ENCODE assay signal across 10 cellular contexts in genomic region chrX:154040307-154040756, GRCh38. TPM values are rescaled to one million over a fixed set of nuclear protein-coding genes. Genes with fewer than 3 reads are reported as not detected.
DNase-seq lines count a peak whose midpoint lies in the region; ATAC-seq and TF ChIP-seq lines count a peak whose summit lies in the region.
"Had no signal": no experiment of that assay in that cellular context is flagged by ENCODE, and none has a peak within 500 bp of the region (broad histone marks: within the 10 kb centered on the region; RNA-seq: fewer than 3 reads in every experiment).

No MANE protein-coding gene starts in this region.

- H3K4me3 ChIP-seq in AG04449 (ENCODE audit: low read depth, low read length) = no peak overlapping the region
- no peak overlapping the region for H3K4me3 ChIP-seq in body of pancreas
- H3K4me3 ChIP-seq in WERI-Rb-1 (ENCODE audit: low read depth, low read length) = no peak overlapping the region
- no peak overlapping the region for H3K4me3 ChIP-seq in neuronal stem cell (ENCODE audit: low read length in 2 of 2)

- CTCF ChIA-PET in AG04449 (lab: Yijun Ruan, JAX) = interaction anchor here (0.8 to 4.0 kb wide), 4 partner anchors 9 to 26 kb away, joined by 3 to 19 read pairs (median 12); no protein-coding TSS in a partner anchor

- H2BK12ac ChIP-seq in neuronal stem cell (ENCODE audit: low read length) = no peak overlapping the region

- intact Hi-C loops in body of pancreas (cut with DNase I) = no loop called here

- H3K4ac ChIP-seq in neuronal stem cell (ENCODE audit: low read length) = no peak overlapping the region

- DNase-seq in AG04449 (ENCODE audit: low read depth, low spot score) (peak; percentile 69), body of pancreas (no peak), mesothelial cell of epicardium (ENCODE audit: low spot score in 2 of 2, unreplicated experiment in 2 of 2) (no peak), WERI-Rb-1 (no peak), neuronal stem cell (ENCODE audit: low spot score) (no peak), mucosa of gallbladder (ENCODE audit: low spot score) (no peak)
- DNase-seq: H9, NCI-H1417 had no signal

- peak overlapping the region in 2 of 4 donors; percentile 1 to 34 for H3K27ac ChIP-seq in body of pancreas
- no peak overlapping the region for H3K27ac ChIP-seq in WERI-Rb-1
- H3K27ac ChIP-seq in neuronal stem cell (replicated peaks; ENCODE audit: low read length) = no peak overlapping the region

- no peak overlapping the region for H2BK120ac ChIP-seq in neuronal stem cell (ENCODE audit: low read depth, low read length)

- no peak overlapping the region for H2BK15ac ChIP-seq in neuronal stem cell (ENCODE audit: low read length)

- H2AK5ac ChIP-seq in neuronal stem cell (ENCODE audit: low read depth, low read length) = no peak overlapping the region

- 24 to 55% methylated on average over 7 of the region's 7 CpGs for WGBS in body of pancreas, 2 donors
- no CpG with 5 or more reads among the region's 7 CpGs for WGBS in neuronal stem cell (ENCODE audit: extremely low coverage in 2 of 2, insufficient read length in 2 of 2, insufficient replicate concordance in 1 of 2), 2 donors

- no peaks in the 10 kb centered on the region for H3K9me3 ChIP-seq in body of pancreas
- H3K9me3 ChIP-seq in WERI-Rb-1 (ENCODE audit: severe bottlenecking) = no peaks in the 10 kb centered on the region
- H3K9me3 ChIP-seq in neuronal stem cell (replicated peaks in 1 of 2; ENCODE audit: control insufficient read depth in 2 of 2, insufficient read depth in 1 of 2, low read depth in 1 of 2, low read length in 2 of 2) = no peaks in the 10 kb centered on the region

- no peak overlapping the region for H4K8ac ChIP-seq in neuronal stem cell (ENCODE audit: low read depth, low read length)

- H3K27me3 ChIP-seq in body of pancreas = no peaks in the 10 kb centered on the region
- H3K27me3 ChIP-seq in WERI-Rb-1 (ENCODE audit: insufficient read depth, low read depth, severe bottlenecking) = peaks cover 9% of the 10 kb centered on the region
- peaks cover 0 to 18% (median 0%) of the 10 kb centered on the region in 3 experiments for H3K27me3 ChIP-seq in neuronal stem cell (ENCODE audit: control insufficient read depth in 3 of 3, insufficient read depth in 3 of 3, low read depth in 1 of 3, low read length in 3 of 3)

- H3K36me3 Mint-ChIP-seq in mesothelial cell of epicardium = peaks cover 6% of the 10 kb centered on the region

- peaks cover 3% of the 10 kb centered on the region for H3K4me1 Mint-ChIP-seq in mesothelial cell of epicardium

- peak overlapping the region; percentile 52 for H3K27ac Mint-ChIP-seq in mesothelial cell of epicardium
- H3K27ac Mint-ChIP-seq: H9 had no signal

- no peak overlapping the region for H3K18ac ChIP-seq in neuronal stem cell (ENCODE audit: low read length)

- H3K4me1 ChIP-seq in body of pancreas (no peaks in the 10 kb centered on the region), neuronal stem cell (ENCODE audit: control insufficient read depth in 2 of 2, insufficient read depth in 1 of 2, low read depth in 1 of 2, low read length in 2 of 2) (peaks cover 0 to 6% of the 10 kb centered on the region in 2 donors)

- TF ChIP-seq CTCF in AG04449 (IDR thresholded peaks at IDR 0.05; ENCODE audit: insufficient read depth, low read length, missing control alignments) = no peak
- TF ChIP-seq CTCF in body of pancreas (IDR thresholded peaks at IDR 0.05) = no peak
- TF ChIP-seq CTCF in mesothelial cell of epicardium (IDR thresholded peaks at IDR 0.05; ENCODE audit: unreplicated experiment) = no peak
- no peak for TF ChIP-seq CTCF in WERI-Rb-1 (IDR thresholded peaks at IDR 0.05; ENCODE audit: low read depth, low read length)

- ATAC-seq in HG02759 (IDR thresholded peaks at IDR 0.05; ENCODE audit: unreplicated experiment) (peak; percentile 9), body of pancreas (peak; percentile 18), GM21390 (IDR thresholded peaks at IDR 0.05; ENCODE audit: unreplicated experiment) (no peak)

- H3K36me3 ChIP-seq in body of pancreas (replicated peaks in 1 of 2; ENCODE audit: insufficient read depth in 1 of 2, low read depth in 2 of 2) (no peaks in the 10 kb centered on the region), WERI-Rb-1 (peaks cover 19% of the 10 kb centered on the region), neuronal stem cell (replicated peaks in 1 of 2; ENCODE audit: control insufficient read depth in 2 of 2, insufficient read depth in 2 of 2, low read length in 2 of 2) (peaks cover 0 to 5% of the 10 kb centered on the region in 2 donors)

- H3K27me3 Mint-ChIP-seq in mesothelial cell of epicardium (ENCODE audit: low read depth) = no peaks in the 10 kb centered on the region

- H2BK5ac ChIP-seq in neuronal stem cell (ENCODE audit: low read length) = no peak overlapping the region

- no peak overlapping the region for H3K4me3 Mint-ChIP-seq in mesothelial cell of epicardium
- H3K4me3 Mint-ChIP-seq: H9 had no signal

- TF ChIP-seq POLR2A in body of pancreas (IDR thresholded peaks at IDR 0.05) = no peak

- no peak overlapping the region for H3K23ac ChIP-seq in neuronal stem cell (ENCODE audit: low read depth, low read length, poor library complexity)

- H3K79me1 ChIP-seq in neuronal stem cell (ENCODE audit: low read depth, low read length) = peaks cover 3% of the 10 kb centered on the region

- H3K14ac ChIP-seq in neuronal stem cell (ENCODE audit: low read length) = no peak overlapping the region

- no peak overlapping the region for H2AFZ ChIP-seq in neuronal stem cell (ENCODE audit: low read length)

- no peak overlapping the region for H3K4me2 ChIP-seq in neuronal stem cell (ENCODE audit: insufficient read depth, low read length, poor library complexity, severe bottlenecking)

- no peak overlapping the region for H3K9ac ChIP-seq in neuronal stem cell (ENCODE audit: low read depth, low read length, poor library complexity)

- peaks cover 4% of the 10 kb centered on the region for H3K9me3 Mint-ChIP-seq in mesothelial cell of epicardium

- H4K91ac ChIP-seq in neuronal stem cell (ENCODE audit: low read depth, low read length, poor library complexity) = no peak overlapping the region

- POLR2A ChIA-PET in AG04449 (lab: Yijun Ruan, JAX) = interaction anchor here (1.0 to 1.6 kb wide), 2 partner anchors 8 to 20 kb away, joined by 3 to 6 read pairs; partner anchors contain the start of gene IRAK1

RNA-seq across cellular contexts. Expression of gene IRAK1, which starts 20.6 kb away (rescaled TPM):
- total RNA-seq in body of pancreas = 100 to 1,000 TPM in 1 of 2 donors, 10 to 100 TPM in 1; 51.6 to 105 TPM
- total RNA-seq in mesothelial cell of epicardium = 64.9 to 73.4 TPM (median 69.1 TPM) in 3 replicates
- polyA plus RNA-seq in neuronal stem cell (2013, experiment 1 of 2) = 33.3 TPM
- 32.7 TPM for polyA plus RNA-seq in neuronal stem cell (2013, experiment 2 of 2)
- 108 TPM for total RNA-seq in mucosa of gallbladder

RNA-seq across cellular contexts. Expression of gene MECP2, which starts 57.2 kb away (rescaled TPM):
- 10 to 100 TPM; 27.8 to 36.3 TPM for total RNA-seq in body of pancreas
- 49.4 to 57.8 TPM (median 56.2 TPM) in 3 replicates for total RNA-seq in mesothelial cell of epicardium
- 22.8 TPM for polyA plus RNA-seq in neuronal stem cell (2013, experiment 1 of 2)
- 23.1 TPM for polyA plus RNA-seq in neuronal stem cell (2013, experiment 2 of 2)
- 64.9 TPM for total RNA-seq in mucosa of gallbladder
